ENCODE assay signal across 10 cellular contexts in the genomic region with DNA sequence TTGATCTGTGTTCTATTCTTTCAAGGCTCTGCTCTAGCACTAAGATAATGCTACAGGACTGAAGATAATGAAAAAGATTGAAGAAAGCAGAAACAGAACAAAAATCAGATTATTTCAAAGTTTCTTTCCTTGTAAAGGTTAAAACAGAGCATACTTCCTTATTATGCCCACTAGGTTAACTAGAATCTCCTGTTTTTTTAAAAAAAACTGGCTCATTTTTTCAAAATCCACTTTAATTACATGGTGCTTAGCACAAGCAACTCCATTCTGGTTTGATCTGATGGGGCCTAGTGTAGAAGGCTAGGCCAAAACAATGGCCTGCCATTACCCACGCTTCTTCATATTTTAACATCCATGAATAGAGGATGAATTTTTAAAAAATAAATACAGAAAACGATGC. TPM values are rescaled to one million over a fixed set of nuclear protein-coding genes. Genes with fewer than 3 reads are reported as not detected.
DNase-seq lines count a peak whose midpoint lies in the region; ATAC-seq and TF ChIP-seq lines count a peak whose summit lies in the region.
"Had no signal": no experiment of that assay in that cellular context is flagged by ENCODE, and none has a peak within 500 bp of the region (broad histone marks: within the 10 kb centered on the region; RNA-seq: fewer than 3 reads in every experiment).

No MANE protein-coding gene starts in this region.

- ATAC-seq in naive B cell (ENCODE audit: low read depth in 2 of 2) (no peak), HG03196 (IDR thresholded peaks at IDR 0.05; ENCODE audit: unreplicated experiment) (no peak), left lobe of liver (no peak), GM18867 (IDR thresholded peaks at IDR 0.05; ENCODE audit: unreplicated experiment) (no peak)

- in situ Hi-C loops in astrocyte of the cerebellum (cut with HindIII; ENCODE audit: low sequenced_read_pairs): no loop called here

- H3K27ac Mint-ChIP-seq in CD4-positive, alpha-beta memory T cell: peak overlapping the region in 6 of 7 donors; percentile 9 to 99 (median 92)
- H3K27ac Mint-ChIP-seq in naive B cell: peak overlapping the region in 5 of 6 donors; percentile 54 to 99 (median 97)

- POLR2A ChIA-PET in CD4-positive, alpha-beta memory T cell (lab: Charles Lee; ENCODE audit: partially characterized antibody): interaction anchor here (1.4 kb wide), 1 partner anchor 156 kb away, joined by 6 read pairs; no protein-coding TSS in a partner anchor

- no peaks in the 10 kb centered on the region for H3K27me3 Mint-ChIP-seq in CD4-positive, alpha-beta memory T cell
- no peaks in the 10 kb centered on the region for H3K27me3 Mint-ChIP-seq in naive B cell

- CTCF ChIA-PET in CD4-positive, alpha-beta memory T cell (lab: Charles Lee; ENCODE audit: partially characterized antibody): interaction anchor here (1.0 to 1.5 kb wide), 2 partner anchors 43 to 44 kb away, joined by 3 to 7 read pairs; no protein-coding TSS in a partner anchor

- peak overlapping the region; percentile 94 to 99 (median 98) for H3K4me3 Mint-ChIP-seq in CD4-positive, alpha-beta memory T cell
- H3K4me3 Mint-ChIP-seq in naive B cell: peak overlapping the region in 6 of 8 donors; percentile 35 to 99 (median 92)

- H3K4me1 ChIP-seq in CD4-positive, alpha-beta memory T cell (ENCODE audit: insufficient read depth, low read length): peaks cover 52% of the 10 kb centered on the region
- no peaks in the 10 kb centered on the region; the same call in 1 of the 2 replicates for H3K4me1 ChIP-seq in HUES6 (ENCODE audit: control insufficient read depth, insufficient read depth, low read length)

- no peak overlapping the region for H3K9ac ChIP-seq in HUES6 (ENCODE audit: low read length)

- peak overlapping the region in 1 of 2 donors; percentile 85 for H3K4me3 ChIP-seq in CD4-positive, alpha-beta memory T cell (ENCODE audit: low read length in 2 of 2)
- peak overlapping the region; percentile 86 for H3K4me3 ChIP-seq in HUES6 (ENCODE audit: low read depth, low read length)
- H3K4me3 ChIP-seq in astrocyte of the cerebellum (ENCODE audit: low read depth, low read length): peak overlapping the region; percentile 81
- no peak overlapping the region for H3K4me3 ChIP-seq in WERI-Rb-1 (ENCODE audit: low read depth, low read length)

- no peak overlapping the region for H3K27ac ChIP-seq in CD4-positive, alpha-beta memory T cell (ENCODE audit: low read depth, low read length)
- H3K27ac ChIP-seq in HUES6 (ENCODE audit: low read depth, low read length) (no peak overlapping the region), WERI-Rb-1 (no peak overlapping the region)

- H3K4me1 Mint-ChIP-seq in CD4-positive, alpha-beta memory T cell: peaks cover 48 to 69% (median 59%) of the 10 kb centered on the region in 4 donors
- peaks cover 37 to 63% (median 55%) of the 10 kb centered on the region in 3 donors for H3K4me1 Mint-ChIP-seq in naive B cell

- H3K9me3 Mint-ChIP-seq in CD4-positive, alpha-beta memory T cell: peaks cover 0 to 8% (median 1%) of the 10 kb centered on the region in 8 donors
- peaks cover 0 to 10% (median 6%) of the 10 kb centered on the region in 7 donors for H3K9me3 Mint-ChIP-seq in naive B cell

- intact Hi-C loops in CD4-positive, alpha-beta memory T cell (cut with micrococcal nuclease): loop anchor here (5.0 kb wide), 2 partner anchors 45 to 650 kb away; a partner anchor contains a TSS

- no peak for DNase-seq in CD4-positive, alpha-beta memory T cell
- no peak for DNase-seq in astrocyte of the cerebellum (ENCODE audit: low read depth)
- no peak for DNase-seq in naive B cell
- DNase-seq in WERI-Rb-1: no peak
- DNase-seq in left lobe of liver (ENCODE audit: low spot score): no peak
- DNase-seq: NCI-H1417 had no signal

- peaks cover 27 to 38% of the 10 kb centered on the region in 2 donors for H3K36me3 Mint-ChIP-seq in CD4-positive, alpha-beta memory T cell
- peaks cover 10 to 14% of the 10 kb centered on the region in 2 donors for H3K36me3 Mint-ChIP-seq in naive B cell

- H3K27me3 ChIP-seq in CD4-positive, alpha-beta memory T cell (ENCODE audit: insufficient read depth, low read length): no peaks in the 10 kb centered on the region
- H3K27me3 ChIP-seq in HUES6 (ENCODE audit: control insufficient read depth, insufficient read depth, low read length): no peaks in the 10 kb centered on the region
- H3K27me3 ChIP-seq in WERI-Rb-1 (ENCODE audit: insufficient read depth, low read depth, severe bottlenecking): no peaks in the 10 kb centered on the region

- TF ChIP-seq CTCF in astrocyte of the cerebellum (IDR thresholded peaks at IDR 0.05; ENCODE audit: low read depth, low read length, missing control alignments) (no peak), WERI-Rb-1 (IDR thresholded peaks at IDR 0.05; ENCODE audit: low read depth, low read length) (no peak)

- peaks cover 0 to 3% of the 10 kb centered on the region in 2 donors for H3K9me3 ChIP-seq in CD4-positive, alpha-beta memory T cell (ENCODE audit: control insufficient read depth in 1 of 2, low read length in 2 of 2)
- H3K9me3 ChIP-seq in HUES6 (ENCODE audit: control insufficient read depth, insufficient read depth, low read depth, low read length) (peaks cover 11% of the 10 kb centered on the region), WERI-Rb-1 (ENCODE audit: severe bottlenecking) (no peaks in the 10 kb centered on the region)

- no peaks in the 10 kb centered on the region for H3K36me3 ChIP-seq in CD4-positive, alpha-beta memory T cell (ENCODE audit: insufficient read depth, low read length)
- H3K36me3 ChIP-seq in HUES6 (ENCODE audit: control insufficient read depth, insufficient read depth, low read length) (no peaks in the 10 kb centered on the region), WERI-Rb-1 (peaks cover 4% of the 10 kb centered on the region; the same call in 1 of the 2 replicates)

RNA-seq across cellular contexts. Expression of a gene that starts 1.2 kb away (rescaled TPM):
- 10 to 100 TPM; 55.1 to 55.8 TPM for total RNA-seq in CD4-positive, alpha-beta memory T cell
- 10 to 100 TPM; 14.2 to 29.4 TPM for polyA plus RNA-seq in CD4-positive, alpha-beta memory T cell
- 10 to 100 TPM; 10.3 to 40.9 (median 26.6) TPM for polyA plus RNA-seq in naive B cell (ENCODE audit: low read depth in 6 of 6)
- 19.6 TPM for total RNA-seq in left lobe of liver

RNA-seq across cellular contexts. Expression of a gene that starts 52.0 kb away (rescaled TPM):
- not detected for total RNA-seq in CD4-positive, alpha-beta memory T cell
- polyA plus RNA-seq in CD4-positive, alpha-beta memory T cell: not detected
- polyA plus RNA-seq in naive B cell (ENCODE audit: low read depth in 6 of 6): under 1 TPM in 1 of 6 donors, not detected in 5; 0.12 TPM
- not detected for total RNA-seq in left lobe of liver
- total RNA-seq: lung had no signal
- polyA plus RNA-seq: lung had no signal
